ENCODE assay signal across 19 cellular contexts in genomic region chr6:127092486-127092885, GRCh38.
DNase-seq lines count a peak whose midpoint lies in the region; ATAC-seq lines count a peak whose summit lies in the region.
"Had no signal": no experiment of that assay in that cellular context is flagged by ENCODE, and none has a peak within 500 bp of the region (broad histone marks: within the 10 kb centered on the region; RNA-seq: fewer than 3 reads in every experiment).

No MANE protein-coding gene starts in this region.

- no peaks in the 10 kb centered on the region for H3K9me3 ChIP-seq in effector memory CD4-positive, alpha-beta T cell (ENCODE audit: control insufficient read depth, low read length)
- H3K9me3 ChIP-seq: BE2C had no signal

- DNase-seq in EL, result peak; percentile 21
- DNase-seq in amniotic epithelial cell (ENCODE audit: low read depth), result peak; percentile 18
- DNase-seq in glomerular visceral epithelial cell (ENCODE audit: extremely low spot score), result peak; percentile 16
- DNase-seq in substantia nigra (lab: John Stamatoyannopoulos, UW), result no peak
- DNase-seq in effector memory CD4-positive, alpha-beta T cell, result no peak
- DNase-seq in iPS-NIHi11 (ENCODE audit: low spot score), result no peak
- DNase-seq: BE2C; C1 segment of cervical spinal cord; CD4-positive, CD25-positive, alpha-beta regulatory T cell; CD8-positive, alpha-beta memory T cell; COR-L47; GF-D8; GOT3; H7; HFFc6 had no signal

- no peaks in the 10 kb centered on the region for H3K4me1 ChIP-seq in effector memory CD4-positive, alpha-beta T cell (ENCODE audit: control insufficient read depth, insufficient read depth, low read length, poor library complexity, severe bottlenecking)
- H3K4me1 ChIP-seq: BE2C had no signal

- no peak overlapping the region for H3K27ac ChIP-seq in substantia nigra (ENCODE audit: low read depth, low read length, poor library complexity, severe bottlenecking)
- no peak overlapping the region for H3K27ac ChIP-seq in effector memory CD4-positive, alpha-beta T cell (ENCODE audit: insufficient read depth, low read length, poor library complexity, severe bottlenecking)
- H3K27ac ChIP-seq: HL-60 had no signal

- no peak overlapping the region for H3K4me3 ChIP-seq in effector memory CD4-positive, alpha-beta T cell (ENCODE audit: insufficient read depth, low read depth, low read length, poor library complexity, severe bottlenecking)
- H3K4me3 ChIP-seq: GM12878 had no signal

- no peak for ATAC-seq in GM21717 (IDR thresholded peaks at IDR 0.05; ENCODE audit: unreplicated experiment)
- ATAC-seq: GM12878, HCT116 had no signal

- H3K27me3 ChIP-seq in effector memory CD4-positive, alpha-beta T cell (replicated peaks; ENCODE audit: control insufficient read depth, insufficient read depth, low read length, poor library complexity, severe bottlenecking), result no peaks in the 10 kb centered on the region
- H3K27me3 ChIP-seq: BE2C had no signal

- no peaks in the 10 kb centered on the region for H3K36me3 ChIP-seq in effector memory CD4-positive, alpha-beta T cell (ENCODE audit: control insufficient read depth, insufficient read depth, low read length)
- H3K36me3 ChIP-seq: BE2C had no signal

Comparison
In these comparisons a context has a peak if more than half of its experiments do, and no peak if none do; other contexts are left out.
1. DNase-seq: peak in EL (single experiment), amniotic epithelial cell (single experiment) and glomerular visceral epithelial cell (single experiment); none in substantia nigra (0 of 49), effector memory CD4-positive, alpha-beta T cell (0 of 3) and iPS-NIHi11 (single experiment).